ENCODE assay signal across 8 cellular contexts in the genomic region with DNA sequence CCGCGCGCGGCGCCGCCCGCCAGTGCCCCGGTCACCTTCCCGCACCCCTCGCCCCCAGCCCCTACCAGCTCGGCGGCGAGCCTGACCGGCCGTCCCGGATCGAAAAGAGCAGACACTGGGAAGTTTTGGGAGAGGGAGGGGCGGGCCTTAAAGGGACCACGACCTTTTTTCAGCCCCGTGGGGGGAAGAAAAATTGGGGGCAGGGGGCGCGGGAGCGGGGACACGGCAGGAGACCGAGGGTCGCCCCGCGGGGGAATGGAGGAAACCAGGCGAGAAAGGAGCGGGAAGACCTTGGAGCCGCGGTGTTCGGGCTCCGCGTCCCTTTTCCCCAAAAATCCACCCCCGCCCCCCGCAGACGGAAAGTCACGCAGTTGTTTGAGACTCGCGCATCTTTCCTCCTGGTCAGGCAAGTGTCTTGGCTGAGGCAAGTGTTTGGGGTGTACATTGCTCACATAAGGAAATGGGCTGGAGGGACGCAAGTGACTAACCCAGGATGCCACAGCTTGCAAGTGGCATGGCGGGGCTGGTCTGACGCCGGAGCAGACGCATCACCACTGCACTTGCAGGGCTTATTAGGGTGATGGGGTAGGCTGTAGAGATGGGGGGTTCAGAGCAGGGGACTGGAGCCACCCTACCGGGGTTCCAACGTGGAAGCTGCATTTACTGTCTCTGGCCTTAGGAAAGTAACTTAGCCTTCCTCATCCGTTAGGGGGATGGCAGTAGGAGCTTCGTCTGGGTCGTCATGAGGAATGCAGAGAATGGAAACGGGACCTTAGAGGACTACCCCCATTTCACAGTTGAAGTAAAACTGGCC. TPM values are rescaled to one million over a fixed set of nuclear protein-coding genes. Genes with fewer than 3 reads are reported as not detected.
DNase-seq lines count a peak whose midpoint lies in the region; ATAC-seq and TF ChIP-seq lines count a peak whose summit lies in the region.

No MANE protein-coding gene starts in this region.

- peak overlapping the region; percentile 90 for H3K4me3 Mint-ChIP-seq in activated CD8-positive, alpha-beta T cell treated with anti-CD3 and anti-CD28 coated beads, Interleukin-2, amount 10 ng/mL, durations not matched to agents 7 days and 5 days
- H3K4me3 Mint-ChIP-seq in memory B cell = peak overlapping the region; percentile 88

- peaks cover 23% of the 10 kb centered on the region for H3K36me3 Mint-ChIP-seq in activated CD8-positive, alpha-beta T cell treated with anti-CD3 and anti-CD28 coated beads, Interleukin-2, amount 10 ng/mL, durations not matched to agents 7 days and 5 days (ENCODE audit: low read depth)
- peaks cover 10% of the 10 kb centered on the region for H3K36me3 Mint-ChIP-seq in memory B cell

- no peaks in the 10 kb centered on the region for H3K27me3 Mint-ChIP-seq in activated CD8-positive, alpha-beta T cell treated with anti-CD3 and anti-CD28 coated beads, Interleukin-2, amount 10 ng/mL, durations not matched to agents 7 days and 5 days (ENCODE audit: low read depth)
- H3K27me3 Mint-ChIP-seq in memory B cell = no peaks in the 10 kb centered on the region

- peak overlapping the region; percentile 85 for H3K4me3 ChIP-seq in effector memory CD4-positive, alpha-beta T cell (ENCODE audit: insufficient read depth, low read depth, low read length, poor library complexity, severe bottlenecking)

- H3K9me3 ChIP-seq in effector memory CD4-positive, alpha-beta T cell (ENCODE audit: control insufficient read depth, low read length) = no peaks in the 10 kb centered on the region

- CTCF ChIA-PET in activated CD8-positive, alpha-beta T cell treated with anti-CD3 and anti-CD28 coated beads, Interleukin-2, amount 10 ng/mL, durations not matched to agents 7 days and 5 days (lab: Charles Lee) = interaction anchor here (0.7 to 2.9 kb wide), 8 partner anchors 11 to 216 kb away, joined by 3 to 17 read pairs (median 6); a partner anchor contains a TSS

- peaks cover 49% of the 10 kb centered on the region for H3K4me1 Mint-ChIP-seq in activated CD8-positive, alpha-beta T cell treated with anti-CD3 and anti-CD28 coated beads, Interleukin-2, amount 10 ng/mL, durations not matched to agents 7 days and 5 days (ENCODE audit: low read depth)
- peaks cover 38% of the 10 kb centered on the region for H3K4me1 Mint-ChIP-seq in memory B cell

- no peaks in the 10 kb centered on the region for H3K9me3 Mint-ChIP-seq in activated CD8-positive, alpha-beta T cell treated with anti-CD3 and anti-CD28 coated beads, Interleukin-2, amount 10 ng/mL, durations not matched to agents 7 days and 5 days (ENCODE audit: insufficient read depth)
- H3K9me3 Mint-ChIP-seq in memory B cell = no peaks in the 10 kb centered on the region

- peak; percentile 21 for TF ChIP-seq POLR2A in GM10847 (IDR thresholded peaks at IDR 0.05; ENCODE audit: extremely low read depth, insufficient read length)

- POLR2A ChIA-PET in activated CD8-positive, alpha-beta T cell treated with anti-CD3 and anti-CD28 coated beads, Interleukin-2, amount 10 ng/mL, durations not matched to agents 7 days and 5 days (lab: Charles Lee) = interaction anchor here (0.9 to 3.0 kb wide), 13 partner anchors 8 to 118 kb away, joined by 3 to 25 read pairs (median 5); a partner anchor contains a TSS

- no peaks in the 10 kb centered on the region for H3K27me3 ChIP-seq in effector memory CD4-positive, alpha-beta T cell (replicated peaks; ENCODE audit: control insufficient read depth, insufficient read depth, low read length, poor library complexity, severe bottlenecking)

- peak; percentile 94 for DNase-seq in NCI-H2227 (lab: John Stamatoyannopoulos, UW; ENCODE audit: unreplicated experiment)
- peak; percentile 74 for DNase-seq in activated CD8-positive, alpha-beta T cell treated with anti-CD3 and anti-CD28 coated beads, Interleukin-2, amount 10 ng/mL, durations not matched to agents 7 days and 5 days
- peak; percentile 45 to 63 (median 62) for DNase-seq in effector memory CD4-positive, alpha-beta T cell
- DNase-seq in memory B cell (ENCODE audit: low spot score in 2 of 2) = peak; percentile 34 to 49
- peak; percentile 55 to 60 for DNase-seq in stimulated activated CD8-positive, alpha-beta memory T cell treated with anti-CD3 and anti-CD28 coated beads, Interleukin-7, amount 100 ng/mL, for 4 hours (ENCODE audit: low read depth in 2 of 2)

- no peak for ATAC-seq in activated CD8-positive, alpha-beta T cell treated with anti-CD3 and anti-CD28 coated beads, Interleukin-2, amount 10 ng/mL, durations not matched to agents 7 days and 5 days
- ATAC-seq in memory B cell (ENCODE audit: low read depth) = no peak
- ATAC-seq in HG03469 (IDR thresholded peaks at IDR 0.05; ENCODE audit: unreplicated experiment) = no peak
- ATAC-seq in HG03159 (IDR thresholded peaks at IDR 0.05; ENCODE audit: unreplicated experiment) = no peak

- peak overlapping the region; percentile 96 for H3K27ac ChIP-seq in effector memory CD4-positive, alpha-beta T cell (ENCODE audit: insufficient read depth, low read length, poor library complexity, severe bottlenecking)

- peaks cover 9% of the 10 kb centered on the region for H3K36me3 ChIP-seq in effector memory CD4-positive, alpha-beta T cell (ENCODE audit: control insufficient read depth, insufficient read depth, low read length)

- peak overlapping the region; percentile 99 for H3K27ac Mint-ChIP-seq in activated CD8-positive, alpha-beta T cell treated with anti-CD3 and anti-CD28 coated beads, Interleukin-2, amount 10 ng/mL, durations not matched to agents 7 days and 5 days
- H3K27ac Mint-ChIP-seq in memory B cell = peak overlapping the region; percentile 98

- peaks cover 32% of the 10 kb centered on the region for H3K4me1 ChIP-seq in effector memory CD4-positive, alpha-beta T cell (ENCODE audit: control insufficient read depth, insufficient read depth, low read length, poor library complexity, severe bottlenecking)

RNA-seq across cellular contexts. Expression of a gene that starts 2.7 kb away (rescaled TPM):
- total RNA-seq in activated CD8-positive, alpha-beta T cell treated with anti-CD3 and anti-CD28 coated beads, Interleukin-2, amount 10 ng/mL, durations not matched to agents 7 days and 5 days = 100 to 1,000 TPM; 509 to 553 TPM

RNA-seq across cellular contexts. Expression of a gene that starts 20.8 kb away (rescaled TPM):
- total RNA-seq in activated CD8-positive, alpha-beta T cell treated with anti-CD3 and anti-CD28 coated beads, Interleukin-2, amount 10 ng/mL, durations not matched to agents 7 days and 5 days = 100 to 1,000 TPM; 170 to 175 TPM

RNA-seq across cellular contexts. Expression of a gene that starts 25.6 kb away (rescaled TPM):
- 10 to 100 TPM; 58.9 to 63.5 TPM for total RNA-seq in activated CD8-positive, alpha-beta T cell treated with anti-CD3 and anti-CD28 coated beads, Interleukin-2, amount 10 ng/mL, durations not matched to agents 7 days and 5 days

RNA-seq across cellular contexts. Expression of a gene that starts 39.7 kb away (rescaled TPM):
- total RNA-seq in activated CD8-positive, alpha-beta T cell treated with anti-CD3 and anti-CD28 coated beads, Interleukin-2, amount 10 ng/mL, durations not matched to agents 7 days and 5 days = 1 to 10 TPM; 1.6 to 1.8 TPM

RNA-seq across cellular contexts. Expression of a gene that starts 47.0 kb away (rescaled TPM):
- total RNA-seq in activated CD8-positive, alpha-beta T cell treated with anti-CD3 and anti-CD28 coated beads, Interleukin-2, amount 10 ng/mL, durations not matched to agents 7 days and 5 days = 10 to 100 TPM; 36.4 to 40.3 TPM

Comparison
In these comparisons a context has a peak if more than half of its experiments do, and no peak if none do; other contexts are left out.
1. DNase-seq: peak in every context shown above with its lines; median percentile 94 in NCI-H2227; 74 in activated CD8-positive, alpha-beta T cell treated with anti-CD3 and anti-CD28 coated beads, Interleukin-2, amount 10 ng/mL, durations not matched to agents 7 days and 5 days; 62 in effector memory CD4-positive, alpha-beta T cell; 58 in stimulated activated CD8-positive, alpha-beta memory T cell treated with anti-CD3 and anti-CD28 coated beads, Interleukin-7, amount 100 ng/mL, for 4 hours; 42 in memory B cell.